In the genomic region with DNA sequence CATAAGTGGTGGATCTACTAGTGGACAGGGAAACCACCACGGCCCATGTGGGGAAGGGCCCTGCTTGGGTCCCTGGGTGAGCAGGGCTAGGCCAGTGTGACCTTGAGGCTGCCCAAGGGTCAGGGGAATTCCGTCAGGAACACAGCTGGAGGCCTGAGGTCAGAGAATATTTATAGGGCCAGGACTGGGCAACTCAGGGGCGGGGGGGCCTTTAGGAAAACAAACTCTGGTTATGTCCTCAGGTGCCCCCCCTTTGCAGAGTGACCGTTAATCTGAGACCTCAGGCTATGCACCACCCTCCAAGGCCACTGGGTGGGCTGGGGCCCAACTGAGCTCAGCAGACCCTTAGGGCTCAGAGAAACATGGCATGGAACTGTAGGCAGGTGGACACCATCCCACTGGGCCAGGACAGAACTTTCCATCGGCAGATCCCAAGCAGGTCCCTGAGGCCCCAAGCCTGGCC, we compare ENCODE assay signal across 13 cellular contexts. TPM values are rescaled to one million over a fixed set of nuclear protein-coding genes. Genes with fewer than 3 reads are reported as not detected.
DNase-seq lines count a peak whose midpoint lies in the region; TF ChIP-seq lines count a peak whose summit lies in the region.
"Had no signal": no experiment of that assay in that cellular context is flagged by ENCODE, and none has a peak within 500 bp of the region (broad histone marks: within the 10 kb centered on the region; RNA-seq: fewer than 3 reads in every experiment).

No MANE protein-coding gene starts in this region.

- peaks cover 22% of the 10 kb centered on the region for H3K36me3 Mint-ChIP-seq in MCF 10A (ENCODE audit: insufficient read depth, unreplicated experiment)
- H3K36me3 Mint-ChIP-seq in type B pancreatic cell = no peaks in the 10 kb centered on the region

- H3K36me3 ChIP-seq in breast epithelium (no peaks in the 10 kb centered on the region), muscle layer of colon (ENCODE audit: insufficient read depth, low read length) (peaks cover 23% of the 10 kb centered on the region), trophoblast cell (ENCODE audit: control insufficient read depth in 1 of 2, insufficient read depth in 2 of 2, low read length in 2 of 2) (peaks cover 20 to 25% of the 10 kb centered on the region in 2 experiments)

- TF ChIP-seq CTCF in breast epithelium (IDR thresholded peaks at IDR 0.05) (no peak), MCF 10A (IDR thresholded peaks at IDR 0.05; ENCODE audit: unreplicated experiment) (no peak), type B pancreatic cell (conservative IDR thresholded peaks at IDR 0.05) (no peak)

- H2BK120ac ChIP-seq in trophoblast cell (ENCODE audit: insufficient read depth, low read length, poor library complexity) = no peak overlapping the region

- TF ChIP-seq POLR2A in breast epithelium (IDR thresholded peaks at IDR 0.05) = no peak

- no peak overlapping the region for H2BK5ac ChIP-seq in trophoblast cell (ENCODE audit: low read depth, low read length, poor library complexity)

- POLR2A ChIA-PET in MCF 10A (lab: Yijun Ruan, JAX) = interaction anchor here (0.6 to 6.1 kb wide), 8 partner anchors 11 to 144 kb away, joined by 3 to 120 read pairs (median 6); a partner anchor contains a TSS

- H3K79me2 ChIP-seq in trophoblast cell (ENCODE audit: control insufficient read depth, insufficient read depth, low read length, poor library complexity) = peaks cover 7% of the 10 kb centered on the region

- no CpG with 5 or more reads among the region's 5 CpGs for WGBS in trophoblast cell (ENCODE audit: extremely low coverage, insufficient coverage, insufficient read length)

- no peak overlapping the region for H3K4ac ChIP-seq in trophoblast cell (ENCODE audit: low read depth, low read length)

- H3K4me3 ChIP-seq in breast epithelium = peak overlapping the region in 1 of 3 donors; percentile 96
- no peak overlapping the region for H3K4me3 ChIP-seq in muscle layer of colon (ENCODE audit: low read depth in 1 of 2, low read length in 2 of 2)
- no peak overlapping the region for H3K4me3 ChIP-seq in trophoblast cell (ENCODE audit: low read depth, low read length)
- H3K4me3 ChIP-seq: lung, SK-N-MC had no signal

- H3K27me3 ChIP-seq in breast epithelium (no peaks in the 10 kb centered on the region), muscle layer of colon (ENCODE audit: control insufficient read depth in 1 of 2, insufficient read depth in 2 of 2, low read length in 2 of 2) (no peaks in the 10 kb centered on the region), trophoblast cell (ENCODE audit: insufficient read depth, low read length) (no peaks in the 10 kb centered on the region)

- no peak overlapping the region for H2AK5ac ChIP-seq in trophoblast cell (ENCODE audit: low read length)

- H3K79me1 ChIP-seq in trophoblast cell (ENCODE audit: low read length) = peaks cover 12% of the 10 kb centered on the region

- peaks cover 29% of the 10 kb centered on the region for H3K4me1 Mint-ChIP-seq in MCF 10A (ENCODE audit: insufficient read depth, unreplicated experiment)
- H3K4me1 Mint-ChIP-seq in type B pancreatic cell (ENCODE audit: unreplicated experiment) = peaks cover 18% of the 10 kb centered on the region

- H4K8ac ChIP-seq in trophoblast cell (ENCODE audit: low read depth, low read length) = no peak overlapping the region

- H3K27ac ChIP-seq in breast epithelium (peak overlapping the region; percentile 94 to 95), angular gyrus (ENCODE audit: low read depth, low read length) (peak overlapping the region; percentile 12), muscle layer of colon (ENCODE audit: low read depth, low read length) (peak overlapping the region; percentile 99), trophoblast cell (ENCODE audit: low read depth, low read length) (no peak overlapping the region)
- H3K27ac ChIP-seq: SK-N-MC had no signal

- H3K4me3 Mint-ChIP-seq in MCF 10A (ENCODE audit: unreplicated experiment) = no peak overlapping the region
- H3K4me3 Mint-ChIP-seq in type B pancreatic cell = peak overlapping the region; percentile 14

- H3K27ac Mint-ChIP-seq in MCF 10A (ENCODE audit: low read depth, unreplicated experiment) (no peak overlapping the region), type B pancreatic cell (no peak overlapping the region)

- peaks cover 13 to 15% of the 10 kb centered on the region in 2 donors for H3K4me1 ChIP-seq in breast epithelium
- H3K4me1 ChIP-seq in muscle layer of colon (ENCODE audit: insufficient read depth, low read length) = peaks cover 53% of the 10 kb centered on the region
- H3K4me1 ChIP-seq in trophoblast cell (ENCODE audit: control insufficient read depth in 1 of 2, insufficient read depth in 2 of 2, low read length in 2 of 2) = peaks cover 14 to 21% of the 10 kb centered on the region in 2 experiments

- no peaks in the 10 kb centered on the region for H3K9me3 Mint-ChIP-seq in MCF 10A (ENCODE audit: unreplicated experiment)
- H3K9me3 Mint-ChIP-seq in type B pancreatic cell = no peaks in the 10 kb centered on the region

- H3K27me3 Mint-ChIP-seq in MCF 10A (ENCODE audit: insufficient read depth, unreplicated experiment) (no peaks in the 10 kb centered on the region), type B pancreatic cell (no peaks in the 10 kb centered on the region)

- no peak overlapping the region for H3K18ac ChIP-seq in trophoblast cell (ENCODE audit: low read length)

- H3K23ac ChIP-seq in trophoblast cell (ENCODE audit: low read length) = no peak overlapping the region

- DNase-seq in breast epithelium (ENCODE audit: low spot score in 2 of 2) = no peak
- DNase-seq in MCF 10A (ENCODE audit: unreplicated experiment) = no peak
- no peak for DNase-seq in type B pancreatic cell (ENCODE audit: extremely low spot score, unreplicated experiment)
- no peak for DNase-seq in hepatic stellate cell (ENCODE audit: low spot score)
- no peak for DNase-seq in central memory CD4-positive, alpha-beta T cell
- no peak for DNase-seq in trophoblast cell
- DNase-seq: C1 segment of cervical spinal cord; NCI-H2029; stimulated activated CD4-positive, alpha-beta T cell treated with anti-CD3 and anti-CD28 coated beads, Interleukin-4, amount 100 ng/mL, for 24 hours had no signal

- no peak overlapping the region for H4K12ac ChIP-seq in trophoblast cell (ENCODE audit: low read depth, low read length)

- peak overlapping the region; percentile 63 for H3K9ac ChIP-seq in muscle layer of colon (ENCODE audit: low read length)
- H3K9ac ChIP-seq in trophoblast cell (ENCODE audit: low read length) = no peak overlapping the region

- CTCF ChIA-PET in MCF 10A (lab: Yijun Ruan, JAX) = interaction anchor here (0.7 to 13.6 kb wide), 7 partner anchors 15 to 239 kb away, joined by 3 to 175 read pairs (median 4); a partner anchor contains a TSS

- no peak overlapping the region for H3K14ac ChIP-seq in trophoblast cell (ENCODE audit: low read length)

- H3K9me3 ChIP-seq in breast epithelium (no peaks in the 10 kb centered on the region), muscle layer of colon (ENCODE audit: low read length) (no peaks in the 10 kb centered on the region), trophoblast cell (ENCODE audit: insufficient read depth, low read depth, low read length) (peaks cover 4% of the 10 kb centered on the region)

- H4K91ac ChIP-seq in trophoblast cell (ENCODE audit: low read depth, low read length) = no peak overlapping the region

- H3K4me2 ChIP-seq in trophoblast cell (ENCODE audit: low read length) = no peak overlapping the region

- H2AFZ ChIP-seq in trophoblast cell (ENCODE audit: insufficient read depth, low read length, poor library complexity) = no peak overlapping the region

- BruUV-seq in MCF 10A (replicated peaks; lab: Mats Ljungman, UMichigan) = no TSS peak

- intact Hi-C loops in breast epithelium (cut with DNase I; ENCODE audit: low total_unique reads) (loop anchor here (10.0 kb wide), 1 partner anchor 88 kb away; no protein-coding TSS in a partner anchor), MCF 10A (cut with micrococcal nuclease) (loop anchor here (10.0 kb wide), 1 partner anchor 208 kb away; a partner anchor contains a TSS)

- H2BK12ac ChIP-seq in trophoblast cell (ENCODE audit: low read length) = no peak overlapping the region

RNA-seq across cellular contexts. Expression of a gene that starts 2.5 kb away (rescaled TPM):
- 10 to 100 TPM; 52.7 to 84.5 (median 65.2) TPM for total RNA-seq in breast epithelium
- total RNA-seq in MCF 10A (2022) = 30.5 and 47.0 TPM in 2 replicates
- total RNA-seq in type B pancreatic cell (ENCODE audit: low replicate concordance) = 33.7 and 39.3 TPM in 2 replicates
- polyA plus RNA-seq in trophoblast cell (2013) = 39.5 and 39.9 TPM in 2 replicates

RNA-seq across cellular contexts. Expression of a gene that starts 9.1 kb away (rescaled TPM):
- total RNA-seq in breast epithelium (10 to 100 TPM; 15.4 to 31.2 (median 20.2) TPM), MCF 10A (2022) (10.4 and 14.0 TPM in 2 replicates), type B pancreatic cell (ENCODE audit: low replicate concordance) (5.2 and 8.0 TPM in 2 replicates)
- 3.0 and 3.5 TPM in 2 replicates for polyA plus RNA-seq in trophoblast cell (2013)

RNA-seq across cellular contexts. Expression of a gene that starts 11.0 kb away (rescaled TPM):
- total RNA-seq in breast epithelium (under 1 TPM in 1 of 3 donors, not detected in 2; 0.29 TPM), MCF 10A (2022) (not detected in 2 replicates), type B pancreatic cell (ENCODE audit: low replicate concordance) (0.22 TPM in 1 of 2 replicates, not detected in the other)
- 0.04 and 0.10 TPM in 2 replicates for polyA plus RNA-seq in trophoblast cell (2013)

RNA-seq across cellular contexts. Expression of a gene that starts 38.5 kb away (rescaled TPM):
- total RNA-seq in breast epithelium (10 to 100 TPM; 25.9 to 34.7 (median 33.3) TPM), MCF 10A (2022) (29.2 and 35.7 TPM in 2 replicates), type B pancreatic cell (ENCODE audit: low replicate concordance) (57.1 and 60.8 TPM in 2 replicates)
- polyA plus RNA-seq in trophoblast cell (2013) = 117 and 125 TPM in 2 replicates

RNA-seq across cellular contexts. Expression of a gene that starts 42.0 kb away (rescaled TPM):
- total RNA-seq in breast epithelium (10 to 100 TPM; 49.6 to 53.1 (median 52.1) TPM), MCF 10A (2022) (60.7 and 62.5 TPM in 2 replicates), type B pancreatic cell (ENCODE audit: low replicate concordance) (74.2 and 96.8 TPM in 2 replicates)
- polyA plus RNA-seq in trophoblast cell (2013) = 30.8 and 31.8 TPM in 2 replicates
